In genomic region chr12:49644620-49644994, GRCh38 we compare ENCODE assay signal across 8 cellular contexts. TPM values are rescaled to one million over a fixed set of nuclear protein-coding genes. Genes with fewer than 3 reads are reported as not detected.
A peak's percentile ranks its signal among the peaks of the same experiment; 100 is the strongest.
DNase-seq lines count a peak whose midpoint lies in the region; ATAC-seq and TF ChIP-seq lines count a peak whose summit lies in the region.

No MANE protein-coding gene starts in this region.

- H3K27ac ChIP-seq in CD8-positive, alpha-beta T cell (ENCODE audit: low read depth, low read length) = no peak overlapping the region

- H3K4me3 Mint-ChIP-seq in CD8-positive, alpha-beta T cell = no peak overlapping the region
- peak overlapping the region; percentile 74 for H3K4me3 Mint-ChIP-seq in endothelial cell (ENCODE audit: unreplicated experiment)

- POLR2A ChIA-PET in CD8-positive, alpha-beta T cell (lab: Charles Lee) = interaction anchor here (0.6 to 2.4 kb wide), 9 partner anchors 9 to 580 kb away, joined by 3 to 15 read pairs (median 4); partner anchors contain the start of genes FMNL3 and PRPF40B

- peak; percentile 71 to 90 (median 85) for DNase-seq in CD8-positive, alpha-beta T cell
- DNase-seq in NOMO-1 (lab: John Stamatoyannopoulos, UW; ENCODE audit: unreplicated experiment in 2 of 2) (peak; percentile 54 to 76), endothelial cell (ENCODE audit: low spot score) (peak; percentile 81), midbrain (lab: John Stamatoyannopoulos, UW) (peak; percentile 81)
- DNase-seq in activated CD8-positive, alpha-beta memory T cell treated with anti-CD3 and anti-CD28 coated beads, Interleukin-2, amount 50 U/mL, for 1 hour (ENCODE audit: extremely low read depth) = peak; percentile 71
- DNase-seq in stimulated activated CD8-positive, alpha-beta memory T cell treated with anti-CD3 and anti-CD28 coated beads, Interleukin-4, amount 100 ng/mL, for 4 hours (ENCODE audit: low read depth in 2 of 2, low spot score in 1 of 2) = peak; percentile 61 to 62

- H3K36me3 ChIP-seq in CD8-positive, alpha-beta T cell (ENCODE audit: insufficient read depth, low read length) = no peaks in the 10 kb centered on the region

- CTCF ChIA-PET in CD8-positive, alpha-beta T cell (lab: Charles Lee) = interaction anchor here (0.6 to 19.5 kb wide), 26 partner anchors 9 to 1845 kb away, joined by 3 to 493 read pairs (median 6); partner anchors contain the start of genes FMNL3, PRPF40B and TMBIM6

- H3K27me3 ChIP-seq in CD8-positive, alpha-beta T cell (ENCODE audit: insufficient read depth, low read length) = no peaks in the 10 kb centered on the region

- peaks cover 51% of the 10 kb centered on the region for H3K36me3 Mint-ChIP-seq in CD8-positive, alpha-beta T cell
- H3K36me3 Mint-ChIP-seq in endothelial cell (ENCODE audit: low read depth, unreplicated experiment) = peaks cover 63% of the 10 kb centered on the region

- no peaks in the 10 kb centered on the region for H3K27me3 Mint-ChIP-seq in CD8-positive, alpha-beta T cell (ENCODE audit: low read depth)
- peaks cover 33% of the 10 kb centered on the region for H3K27me3 Mint-ChIP-seq in endothelial cell (ENCODE audit: unreplicated experiment)

- peaks cover 35% of the 10 kb centered on the region for H3K4me1 Mint-ChIP-seq in CD8-positive, alpha-beta T cell (ENCODE audit: low read depth)
- peaks cover 72% of the 10 kb centered on the region for H3K4me1 Mint-ChIP-seq in endothelial cell (ENCODE audit: unreplicated experiment)

- peak overlapping the region; percentile 92 for H3K27ac Mint-ChIP-seq in CD8-positive, alpha-beta T cell
- peak overlapping the region; percentile 82 for H3K27ac Mint-ChIP-seq in endothelial cell (ENCODE audit: unreplicated experiment)

- intact Hi-C loops in CD8-positive, alpha-beta T cell (cut with DNase I, micrococcal nuclease) = loop anchor here (1.0 to 5.0 kb wide), 7 partner anchors 18 to 193 kb away; partner anchors contain the start of genes FMNL3 (in 2 of the 2), NCKAP5L (in 1 of the 2) and PRPF40B (in 1 of the 2)

- peaks cover 12% of the 10 kb centered on the region for H3K4me1 ChIP-seq in CD8-positive, alpha-beta T cell (ENCODE audit: insufficient read depth, low read length)

- no peaks in the 10 kb centered on the region for H3K9me3 ChIP-seq in CD8-positive, alpha-beta T cell (ENCODE audit: low read length)

- peak; percentile 98 for ATAC-seq in CD8-positive, alpha-beta T cell
- ATAC-seq in HG02642 (IDR thresholded peaks at IDR 0.05; ENCODE audit: poor library complexity, unreplicated experiment) (peak; percentile 39), HG03159 (IDR thresholded peaks at IDR 0.05; ENCODE audit: unreplicated experiment) (no peak)

- H3K4me3 ChIP-seq in CD8-positive, alpha-beta T cell (ENCODE audit: low read depth, low read length) = no peak overlapping the region

- no peaks in the 10 kb centered on the region for H3K9me3 Mint-ChIP-seq in CD8-positive, alpha-beta T cell
- H3K9me3 Mint-ChIP-seq in endothelial cell (ENCODE audit: unreplicated experiment) = no peaks in the 10 kb centered on the region

- peak; percentile 93 for TF ChIP-seq CTCF in CD8-positive, alpha-beta T cell (IDR thresholded peaks at IDR 0.05)
- peak; percentile 68 for TF ChIP-seq CTCF in endothelial cell (IDR thresholded peaks at IDR 0.05; ENCODE audit: unreplicated experiment)

RNA-seq across cellular contexts. Expression of gene PRPF40B, which starts 21.2 kb away (rescaled TPM):
- total RNA-seq in CD8-positive, alpha-beta T cell = 1 to 10 TPM; 3.4 to 4.2 TPM
- total RNA-seq in endothelial cell (ENCODE audit: unreplicated experiment) = 9.2 TPM

RNA-seq across cellular contexts. Expression of gene FAM186B, which starts 39.2 kb away (rescaled TPM):
- 1 to 10 TPM in 1 of 2 experiments, under 1 TPM in 1; 0.50 to 1.0 TPM for total RNA-seq in CD8-positive, alpha-beta T cell
- total RNA-seq in endothelial cell (ENCODE audit: unreplicated experiment) = 1.9 TPM
